In the genomic region with DNA sequence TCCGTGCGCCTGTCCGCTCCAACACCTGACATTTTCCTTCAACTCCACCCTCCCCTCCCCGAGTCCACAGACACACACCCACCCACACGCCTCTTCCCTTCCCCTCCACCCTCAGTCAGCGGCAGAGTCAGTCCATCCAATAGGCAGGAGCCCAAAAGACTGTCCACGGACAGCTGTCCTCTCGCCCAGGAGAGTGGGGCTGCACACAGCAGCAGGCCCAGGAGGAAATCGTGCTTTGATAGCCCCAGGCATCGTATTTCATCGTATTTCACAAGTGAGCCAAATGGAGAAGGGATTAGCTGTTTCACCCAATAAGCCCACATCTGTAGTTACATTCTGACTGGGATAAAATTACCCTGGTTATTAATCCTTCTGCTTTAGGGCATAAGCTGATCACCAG, we compare ENCODE assay signal across 8 cellular contexts.
A peak's percentile ranks its signal among the peaks of the same experiment; 100 is the strongest.
DNase-seq lines count a peak whose midpoint lies in the region; ATAC-seq and TF ChIP-seq lines count a peak whose summit lies in the region.

No MANE protein-coding gene starts in this region.

- peaks cover 14% of the 10 kb centered on the region for H3K4me1 ChIP-seq in DND-41 (ENCODE audit: insufficient read depth, low read length)

- H3K4me1 Mint-ChIP-seq in effector memory CD8-positive, alpha-beta T cell (ENCODE audit: low read depth in 2 of 2): peaks cover 6 to 13% of the 10 kb centered on the region in 2 donors
- H3K4me1 Mint-ChIP-seq in osteocyte (ENCODE audit: unreplicated experiment): peaks cover 18% of the 10 kb centered on the region

- peak overlapping the region; percentile 77 for H2AFZ ChIP-seq in DND-41 (ENCODE audit: low read depth, low read length)

- peak overlapping the region; percentile 45; the same call in 1 of the 2 replicates for H3K9ac ChIP-seq in DND-41 (ENCODE audit: low read depth, low read length)

- H3K9me3 Mint-ChIP-seq in effector memory CD8-positive, alpha-beta T cell: no peaks in the 10 kb centered on the region
- no peaks in the 10 kb centered on the region for H3K9me3 Mint-ChIP-seq in osteocyte (ENCODE audit: unreplicated experiment)
- H3K9me3 Mint-ChIP-seq in activated naive CD4-positive, alpha-beta T cell treated with anti-CD3 and anti-CD28 coated beads, Interleukin-2, amount 50 U/mL, for 72 hours: peaks cover 3 to 4% of the 10 kb centered on the region in 2 donors

- DNase-seq in DND-41 (no peak), NCI-H446 treated with DMSO at 0.1 percent for 48 hours (lab: John Stamatoyannopoulos, UW) (peak; percentile 24), osteocyte (ENCODE audit: extremely low spot score, unreplicated experiment) (no peak), GDM1 (lab: John Stamatoyannopoulos, UW) (no peak), sciatic nerve (ENCODE audit: low spot score) (no peak)
- no peak for DNase-seq in effector memory CD8-positive, alpha-beta T cell
- no peak for DNase-seq in activated naive CD4-positive, alpha-beta T cell treated with anti-CD3 and anti-CD28 coated beads, Interleukin-2, amount 50 U/mL, for 72 hours (ENCODE audit: low spot score in 2 of 2)

- H3K36me3 Mint-ChIP-seq in effector memory CD8-positive, alpha-beta T cell (ENCODE audit: insufficient read depth): no peaks in the 10 kb centered on the region
- no peaks in the 10 kb centered on the region for H3K36me3 Mint-ChIP-seq in osteocyte (ENCODE audit: unreplicated experiment)
- no peaks in the 10 kb centered on the region for H3K36me3 Mint-ChIP-seq in activated naive CD4-positive, alpha-beta T cell treated with anti-CD3 and anti-CD28 coated beads, Interleukin-2, amount 50 U/mL, for 72 hours

- H3K4me3 Mint-ChIP-seq in effector memory CD8-positive, alpha-beta T cell: peak overlapping the region; percentile 83 to 87
- peak overlapping the region; percentile 87 for H3K4me3 Mint-ChIP-seq in osteocyte (ENCODE audit: unreplicated experiment)

- H3K27me3 Mint-ChIP-seq in effector memory CD8-positive, alpha-beta T cell: peaks cover 0 to 4% of the 10 kb centered on the region in 2 donors
- H3K27me3 Mint-ChIP-seq in osteocyte (ENCODE audit: unreplicated experiment): peaks cover 2% of the 10 kb centered on the region

- no peak overlapping the region for H3K27ac ChIP-seq in DND-41 (ENCODE audit: low read length)

- peak overlapping the region; percentile 80 for H3K4me2 ChIP-seq in DND-41 (ENCODE audit: insufficient read depth, low read length)

- no peaks in the 10 kb centered on the region for H3K36me3 ChIP-seq in DND-41 (ENCODE audit: insufficient read depth, low read length)

- peak overlapping the region in 1 of 2 experiments; percentile 65; a peak in 2 of 4 replicates for H3K4me3 ChIP-seq in DND-41 (ENCODE audit: low read depth in 1 of 2, low read length in 2 of 2)

- H3K79me2 ChIP-seq in DND-41 (ENCODE audit: insufficient read depth, low read length): no peaks in the 10 kb centered on the region

- intact Hi-C loops in sciatic nerve (cut with DNase I): no loop called here

- no peaks in the 10 kb centered on the region for H3K27me3 ChIP-seq in DND-41 (ENCODE audit: insufficient read depth, low read length, poor library complexity)

- H3K27ac Mint-ChIP-seq in effector memory CD8-positive, alpha-beta T cell: peak overlapping the region in 1 of 2 donors; percentile 30
- H3K27ac Mint-ChIP-seq in osteocyte (ENCODE audit: unreplicated experiment): peak overlapping the region; percentile 29
- peak overlapping the region in 1 of 2 donors; percentile 58 for H3K27ac Mint-ChIP-seq in activated naive CD4-positive, alpha-beta T cell treated with anti-CD3 and anti-CD28 coated beads, Interleukin-2, amount 50 U/mL, for 72 hours

- no peak for ATAC-seq in DND-41 (ENCODE audit: insufficient read depth, low read depth)
- no peak for ATAC-seq in effector memory CD8-positive, alpha-beta T cell (replicated peaks)
- ATAC-seq in GM21786 (IDR thresholded peaks at IDR 0.05; ENCODE audit: unreplicated experiment): no peak
- no peak for ATAC-seq in activated naive CD4-positive, alpha-beta T cell treated with anti-CD3 and anti-CD28 coated beads, Interleukin-2, amount 50 U/mL, for 72 hours
- no peak for ATAC-seq in sciatic nerve

- H4K20me1 ChIP-seq in DND-41 (ENCODE audit: insufficient read depth, low read length): no peaks in the 10 kb centered on the region

- H3K9me3 ChIP-seq in DND-41 (ENCODE audit: insufficient read depth, low read length, severe bottlenecking): no peaks in the 10 kb centered on the region

- TF ChIP-seq CTCF in DND-41 (IDR thresholded peaks at IDR 0.05; ENCODE audit: borderline replicate concordance, extremely low read depth, low read length, poor library complexity, severe bottlenecking): no peak
- no peak for TF ChIP-seq CTCF in osteocyte (IDR thresholded peaks at IDR 0.05)
